In the genomic region with DNA sequence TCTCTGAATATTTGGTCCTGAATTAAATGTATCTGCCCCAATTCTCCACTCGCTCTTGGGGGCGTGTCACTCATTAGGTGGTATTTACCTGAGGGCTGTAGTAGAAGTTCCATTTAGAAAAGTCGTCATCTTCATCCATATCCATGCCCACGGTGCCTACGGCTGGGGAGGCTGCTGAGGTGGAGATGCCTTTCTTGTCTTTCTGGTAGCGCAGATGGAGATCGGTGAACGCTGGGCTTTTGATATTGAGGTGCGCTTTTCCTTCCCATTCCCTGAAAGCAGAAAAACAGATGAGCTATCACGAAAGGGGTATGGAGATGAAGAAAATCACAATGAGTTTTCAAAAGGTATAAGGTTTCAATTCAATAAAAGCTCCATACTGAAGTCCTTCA, we compare ENCODE assay signal across 29 cellular contexts. TPM values are rescaled to one million over a fixed set of nuclear protein-coding genes. Genes with fewer than 3 reads are reported as not detected.
"Had no signal": no experiment of that assay in that cellular context is flagged by ENCODE, and none has a peak within 500 bp of the region (broad histone marks: within the 10 kb centered on the region; RNA-seq: fewer than 3 reads in every experiment).

No MANE protein-coding gene starts in this region.

- H3K27ac ChIP-seq: colonic mucosa, coronary artery, dorsolateral prefrontal cortex, epithelial cell of prostate, esophagus muscularis mucosa, esophagus squamous epithelium, foreskin keratinocyte, gastrocnemius medialis, gastroesophageal sphincter, heart left ventricle, heart right ventricle had no signal

- ATAC-seq: effector memory CD8-positive, alpha-beta T cell; esophagus mucosa; foreskin keratinocyte; gastrocnemius medialis; gastroesophageal sphincter; heart left ventricle; heart right ventricle had no signal

- H3K27me3 ChIP-seq: colonic mucosa, esophagus muscularis mucosa, esophagus squamous epithelium, gastrocnemius medialis, gastroesophageal sphincter, heart left ventricle, heart right ventricle had no signal

- H3K4me3 ChIP-seq: colonic mucosa, coronary artery, dorsolateral prefrontal cortex, esophagus muscularis mucosa, esophagus squamous epithelium, gastrocnemius medialis, gastroesophageal sphincter, heart left ventricle, heart right ventricle had no signal

- H3K4me1 ChIP-seq: colonic mucosa, esophagus muscularis mucosa, esophagus squamous epithelium, foreskin keratinocyte, gastrocnemius medialis, gastroesophageal sphincter, heart left ventricle, heart right ventricle had no signal

- H3K9me3 ChIP-seq: colonic mucosa, esophagus muscularis mucosa, esophagus squamous epithelium, gastrocnemius medialis, gastroesophageal sphincter, heart left ventricle, heart right ventricle had no signal

- FAIRE-seq: colon, endometrium, endothelial cell of umbilical vein had no signal

- H3K36me3 ChIP-seq: colonic mucosa, esophagus muscularis mucosa, esophagus squamous epithelium, gastrocnemius medialis, gastroesophageal sphincter had no signal

- DNase-seq: colonic mucosa; cortex of kidney; dermis blood vessel endothelial cell; dorsolateral prefrontal cortex; effector CD4-positive, alpha-beta T cell; effector CD8-positive, alpha-beta T cell; effector memory CD4-positive, alpha-beta T cell; effector memory CD8-positive, alpha-beta T cell; endodermal cell; erythroblast; esophagus squamous epithelium; foreskin fibroblast; foreskin keratinocyte; foreskin melanocyte; gastrocnemius medialis; glutamatergic neuron; head of caudate nucleus; heart left ventricle; heart right ventricle had no signal

RNA-seq across cellular contexts. Expression of a gene that starts 39.7 kb away (rescaled TPM):
- total RNA-seq: epithelial cell of proximal tubule, foreskin keratinocyte had no signal
- polyA plus RNA-seq: fibroblast of lung, foreskin keratinocyte had no signal
